3 cellular contexts compared by ENCODE assay signal in genomic region chr12:78726854-78727253, GRCh38.
TF ChIP-seq lines count a peak whose summit lies in the region.

No MANE protein-coding gene starts in this region.

TF ChIP-seq in HCT116, 20 proteins besides CTCF, POLR2A, EP300 and RAD21 (continued from another document):
- TF ChIP-seq SP1 (IDR thresholded peaks at IDR 0.05; ENCODE audit: low read depth) (no peak), MAX (IDR thresholded peaks at IDR 0.05) (no peak), FOSL1 (IDR thresholded peaks at IDR 0.05; ENCODE audit: low read depth) (no peak), CBX3 (IDR thresholded peaks at IDR 0.05; ENCODE audit: low read depth) (no peak), EZH2phosphoT487 (IDR thresholded peaks at IDR 0.05; ENCODE audit: borderline replicate concordance) (no peak), YY1 (IDR thresholded peaks at IDR 0.05; ENCODE audit: extremely low read depth, insufficient replicate concordance, low read depth, low read length) (no peak), EGR1 (IDR thresholded peaks at IDR 0.05; ENCODE audit: low read depth) (no peak), ZBTB33 (IDR thresholded peaks at IDR 0.05; ENCODE audit: extremely low read depth, insufficient replicate concordance, low read length) (no peak), JUND (IDR thresholded peaks at IDR 0.05) (no peak), EZH2 (IDR thresholded peaks at IDR 0.05) (no peak), SIN3A (IDR thresholded peaks at IDR 0.05; ENCODE audit: low read depth) (no peak), ELF1 (IDR thresholded peaks at IDR 0.05; ENCODE audit: borderline replicate concordance, low read depth) (no peak), ZFX (IDR thresholded peaks at IDR 0.05) (no peak)

TF ChIP-seq in H1, 55 proteins besides CTCF, POLR2A, EP300 and RAD21:
- TF ChIP-seq USF2 (IDR thresholded peaks at IDR 0.05; ENCODE audit: low read length) = no peak
- TF ChIP-seq TAF7 (optimal IDR thresholded peaks at IDR 0.05; ENCODE audit: borderline replicate concordance, low read depth, low read length) = no peak
- TF ChIP-seq TCF12 (IDR thresholded peaks at IDR 0.05; ENCODE audit: low read depth, low read length) = no peak
- no peak for TF ChIP-seq EZH2 (IDR thresholded peaks at IDR 0.05; ENCODE audit: low read depth, low read length, severe bottlenecking)
- TF ChIP-seq ASH2L (IDR thresholded peaks at IDR 0.05; ENCODE audit: low read length) = no peak
- TF ChIP-seq MAFK (IDR thresholded peaks at IDR 0.05; ENCODE audit: low read depth, low read length) = no peak
- TF ChIP-seq POLR2AphosphoS5 (IDR thresholded peaks at IDR 0.05; ENCODE audit: low read depth, low read length) = no peak
- TF ChIP-seq BCL11A (IDR thresholded peaks at IDR 0.05; ENCODE audit: low read depth in 2 of 2, low read length in 2 of 2) = no peak
- TF ChIP-seq EGR1 (IDR thresholded peaks at IDR 0.05; ENCODE audit: borderline replicate concordance, low read depth, low read length) = no peak
- TF ChIP-seq MAX (IDR thresholded peaks at IDR 0.05) = no peak
- TF ChIP-seq BACH1 (IDR thresholded peaks at IDR 0.05; ENCODE audit: low read length) = no peak
- no peak for TF ChIP-seq ATF3 (IDR thresholded peaks at IDR 0.05; ENCODE audit: insufficient read depth, low read depth, low read length)
- no peak for TF ChIP-seq YY1 (IDR thresholded peaks at IDR 0.05; ENCODE audit: low read depth, low read length)
- TF ChIP-seq SRF (IDR thresholded peaks at IDR 0.05; ENCODE audit: low read depth, low read length) = no peak
- TF ChIP-seq KDM1A (IDR thresholded peaks at IDR 0.05; ENCODE audit: borderline replicate concordance, low read length) = no peak
- TF ChIP-seq SIX5 (IDR thresholded peaks at IDR 0.05; ENCODE audit: low read depth, low read length) = no peak
- TF ChIP-seq RFX5 (IDR thresholded peaks at IDR 0.05; ENCODE audit: borderline replicate concordance, low read depth, low read length) = no peak
- TF ChIP-seq HDAC2 (IDR thresholded peaks at IDR 0.05; ENCODE audit: borderline replicate concordance in 1 of 2, low read depth in 2 of 2, low read length in 2 of 2) = no peak
- no peak for TF ChIP-seq CTBP2 (IDR thresholded peaks at IDR 0.05; ENCODE audit: borderline replicate concordance, insufficient read depth, insufficient read length, low read length)

TF ChIP-seq in GM12891, 5 proteins besides CTCF, POLR2A, EP300 and RAD21 (continued from another document):
- TF ChIP-seq TAF1 (IDR thresholded peaks at IDR 0.05; ENCODE audit: low read depth, low read length) (no peak), POU2F2 (IDR thresholded peaks at IDR 0.05; ENCODE audit: low read depth, low read length) (no peak), POLR2AphosphoS5 (IDR thresholded peaks at IDR 0.05; ENCODE audit: low read depth, low read length) (no peak)
